ENCODE assay signal across 8 cellular contexts in the genomic region with DNA sequence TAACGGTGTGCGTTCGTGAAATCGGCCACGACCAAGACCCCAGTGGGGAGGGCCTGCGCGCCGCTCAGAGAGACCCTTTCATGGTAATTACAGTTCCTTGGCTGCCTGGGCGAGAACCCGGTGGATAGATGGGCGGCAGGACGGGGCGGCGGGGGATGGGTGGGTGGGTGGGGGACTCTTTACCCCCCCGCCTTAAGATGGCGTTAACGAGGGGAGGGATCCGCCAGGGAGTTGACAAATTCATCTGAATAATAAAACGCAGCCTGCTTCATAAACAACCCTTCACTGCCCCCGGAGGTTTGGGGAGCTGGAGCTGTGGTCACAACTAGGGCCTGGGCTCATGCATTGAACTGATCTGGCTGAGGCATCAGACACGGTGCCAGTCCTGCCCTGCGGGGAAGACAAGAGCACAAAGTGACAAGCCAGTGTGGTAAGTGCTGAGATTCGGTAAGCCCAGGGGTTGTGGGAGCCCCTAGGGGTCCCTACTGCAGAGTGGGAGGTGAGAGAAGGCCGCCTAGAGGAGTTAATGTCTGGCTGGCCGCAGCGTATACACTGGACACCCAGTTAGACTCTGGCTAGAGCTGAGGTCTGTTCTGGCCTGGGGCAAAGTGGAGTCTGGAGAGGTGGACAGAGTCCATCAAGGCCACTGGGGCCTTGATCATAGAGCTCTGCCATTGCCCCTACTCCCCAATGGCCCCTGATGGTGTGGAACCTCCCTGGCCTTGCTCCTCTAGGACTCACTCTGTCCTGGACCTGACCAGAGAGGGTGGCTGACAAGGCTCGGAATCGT. TPM values are rescaled to one million over a fixed set of nuclear protein-coding genes. Genes with fewer than 3 reads are reported as not detected.
DNase-seq lines count a peak whose midpoint lies in the region; ATAC-seq, FAIRE-seq and TF ChIP-seq lines count a peak whose summit lies in the region.

No MANE protein-coding gene starts in this region.

- no peak overlapping the region for H3K4me3 ChIP-seq in CD4-positive, CD25-positive, alpha-beta regulatory T cell (ENCODE audit: low read depth, low read length)
- 0 out of 2 replicates have a peak overlapping the region, but pooled peaks have one; percentile 25 for H3K4me3 ChIP-seq in MM.1S (ENCODE audit: low read length)
- H3K4me3 ChIP-seq in bronchial epithelial cell (ENCODE audit: low read depth, low read length) = peak overlapping the region; percentile 58
- H3K4me3 ChIP-seq in right lobe of liver = peak overlapping the region; percentile 62 to 70 (median 67)
- peak overlapping the region; percentile 47 for H3K4me3 ChIP-seq in thymus (ENCODE audit: low read length)

- ATAC-seq in CD4-positive, CD25-positive, alpha-beta regulatory T cell (ENCODE audit: low read depth in 2 of 2) = no peak
- ATAC-seq in right lobe of liver (no peak), GM21528 (IDR thresholded peaks at IDR 0.05; ENCODE audit: low FRiP score, unreplicated experiment) (no peak), GM18861 (IDR thresholded peaks at IDR 0.05; ENCODE audit: unreplicated experiment) (no peak), HG03439 (IDR thresholded peaks at IDR 0.05; ENCODE audit: unreplicated experiment) (no peak)

- TF ChIP-seq CTCF in MM.1S (IDR thresholded peaks at IDR 0.05; ENCODE audit: low read length) (no peak), bronchial epithelial cell (IDR thresholded peaks at IDR 0.05; ENCODE audit: insufficient read depth, low read length, severe bottlenecking) (no peak), right lobe of liver (IDR thresholded peaks at IDR 0.05) (no peak)

- H3K36me3 Mint-ChIP-seq in CD4-positive, CD25-positive, alpha-beta regulatory T cell = no peaks in the 10 kb centered on the region

- no peak for DNase-seq in CD4-positive, CD25-positive, alpha-beta regulatory T cell
- no peak for DNase-seq in MM.1S
- no peak for DNase-seq in bronchial epithelial cell (ENCODE audit: low read depth)
- no peak for DNase-seq in right lobe of liver

- peak overlapping the region in 3 of 4 donors; percentile 41 to 69 (median 48) for H3K4me3 Mint-ChIP-seq in CD4-positive, CD25-positive, alpha-beta regulatory T cell

- peaks cover 68% of the 10 kb centered on the region for H3K27me3 Mint-ChIP-seq in CD4-positive, CD25-positive, alpha-beta regulatory T cell

- H3K79me2 ChIP-seq in MM.1S (ENCODE audit: low read length) = no peaks in the 10 kb centered on the region

- no peaks in the 10 kb centered on the region for H3K36me3 ChIP-seq in CD4-positive, CD25-positive, alpha-beta regulatory T cell (ENCODE audit: control insufficient read depth, insufficient read depth, low read length)
- H3K36me3 ChIP-seq in MM.1S (replicated peaks; ENCODE audit: insufficient read depth, low read length) = no peaks in the 10 kb centered on the region
- no peaks in the 10 kb centered on the region for H3K36me3 ChIP-seq in bronchial epithelial cell (ENCODE audit: control insufficient read depth, insufficient read depth, low read length)
- no peaks in the 10 kb centered on the region for H3K36me3 ChIP-seq in right lobe of liver
- H3K36me3 ChIP-seq in thymus (ENCODE audit: control insufficient read depth, insufficient read depth) = no peaks in the 10 kb centered on the region

- H3F3A ChIP-seq in MM.1S (ENCODE audit: insufficient read depth, low read length) = no peaks in the 10 kb centered on the region

- H3K27ac ChIP-seq in CD4-positive, CD25-positive, alpha-beta regulatory T cell (ENCODE audit: insufficient read depth, low read length, poor library complexity, severe bottlenecking) = no peak overlapping the region
- no peak overlapping the region for H3K27ac ChIP-seq in MM.1S (ENCODE audit: low read length)
- H3K27ac ChIP-seq in right lobe of liver = peak overlapping the region; percentile 62 to 73 (median 67)
- H3K27ac ChIP-seq in thymus (ENCODE audit: low read depth) = peak overlapping the region; percentile 79

- no peaks in the 10 kb centered on the region for H3K9me3 ChIP-seq in CD4-positive, CD25-positive, alpha-beta regulatory T cell (ENCODE audit: control insufficient read depth in 2 of 2, low read length in 2 of 2)
- no peaks in the 10 kb centered on the region for H3K9me3 ChIP-seq in MM.1S (replicated peaks; ENCODE audit: insufficient read depth, low read length)
- no peaks in the 10 kb centered on the region for H3K9me3 ChIP-seq in right lobe of liver
- no peaks in the 10 kb centered on the region for H3K9me3 ChIP-seq in thymus (ENCODE audit: control insufficient read depth)

- peak overlapping the region; percentile 39; the same call in 1 of the 2 replicates for H3K4me2 ChIP-seq in MM.1S (ENCODE audit: low read depth, low read length)

- no peaks in the 10 kb centered on the region for H4K20me1 ChIP-seq in MM.1S (ENCODE audit: insufficient read depth, low read length)

- peaks cover 0 to 4% (median 0%) of the 10 kb centered on the region in 7 donors for H3K9me3 Mint-ChIP-seq in CD4-positive, CD25-positive, alpha-beta regulatory T cell

- 0 out of 2 replicates have a peak overlapping the region, but pooled peaks have one; percentile 31 for H2AFZ ChIP-seq in MM.1S (ENCODE audit: low read length)

- H3K9me2 ChIP-seq in MM.1S (replicated peaks; ENCODE audit: insufficient read depth, low read length) = no peaks in the 10 kb centered on the region

- H3K9ac ChIP-seq in MM.1S (ENCODE audit: low read length) = no peak overlapping the region

- no peak for TF ChIP-seq POLR2A in right lobe of liver (IDR thresholded peaks at IDR 0.05)

- H3K4me1 ChIP-seq in CD4-positive, CD25-positive, alpha-beta regulatory T cell (ENCODE audit: control insufficient read depth, insufficient read depth, low read length, poor library complexity, severe bottlenecking) = peaks cover 10% of the 10 kb centered on the region
- no peaks in the 10 kb centered on the region for H3K4me1 ChIP-seq in MM.1S (ENCODE audit: low read length)
- peaks cover 0 to 17% (median 0%) of the 10 kb centered on the region in 4 donors for H3K4me1 ChIP-seq in right lobe of liver
- no peaks in the 10 kb centered on the region for H3K4me1 ChIP-seq in thymus (ENCODE audit: control insufficient read depth, insufficient read depth, low read length)

- peaks cover 0 to 11% (median 3%) of the 10 kb centered on the region in 4 donors for H3K4me1 Mint-ChIP-seq in CD4-positive, CD25-positive, alpha-beta regulatory T cell

- intact Hi-C loops in right lobe of liver (cut with DNase I) = no loop called here

- no peak overlapping the region for H3K27ac Mint-ChIP-seq in CD4-positive, CD25-positive, alpha-beta regulatory T cell

- peaks cover 13% of the 10 kb centered on the region for H3K27me3 ChIP-seq in CD4-positive, CD25-positive, alpha-beta regulatory T cell (ENCODE audit: control insufficient read depth, insufficient read depth, low read length)
- H3K27me3 ChIP-seq in MM.1S (replicated peaks; ENCODE audit: insufficient read depth, low read length) = peaks cover 10% of the 10 kb centered on the region
- H3K27me3 ChIP-seq in bronchial epithelial cell (ENCODE audit: control insufficient read depth, insufficient read depth, low read length) = peaks cover 2% of the 10 kb centered on the region
- H3K27me3 ChIP-seq in right lobe of liver = no peaks in the 10 kb centered on the region
- H3K27me3 ChIP-seq in thymus (ENCODE audit: control insufficient read depth, insufficient read depth) = peaks cover 36% of the 10 kb centered on the region

- no peak for FAIRE-seq in bronchial epithelial cell (lab: Jason Lieb, UNC)

- 29% methylated on average over 11 of the region's 28 CpGs for WGBS in right lobe of liver (ENCODE audit: insufficient coverage, low coverage, low lambda C conversion rate, missing lambda C conversion rate)
- WGBS in thymus = 38% methylated on average over 28 of the region's 28 CpGs

RNA-seq across cellular contexts. Expression of gene MRAS, which starts 0.8 kb away (rescaled TPM):
- not detected for total RNA-seq in CD4-positive, CD25-positive, alpha-beta regulatory T cell
- polyA plus RNA-seq in CD4-positive, CD25-positive, alpha-beta regulatory T cell = not detected
- 2.9 and 3.2 TPM in 2 replicates for total RNA-seq in bronchial epithelial cell
- total RNA-seq in right lobe of liver = 1 to 10 TPM; 2.5 to 7.9 (median 6.9) TPM
- polyA plus RNA-seq in thymus = 11.7 TPM

RNA-seq across cellular contexts. Expression of gene NME9, which starts 19.5 kb away (rescaled TPM):
- not detected for total RNA-seq in CD4-positive, CD25-positive, alpha-beta regulatory T cell
- polyA plus RNA-seq in CD4-positive, CD25-positive, alpha-beta regulatory T cell = 1 to 10 TPM in 1 of 4 donors, under 1 TPM in 3; 0.33 to 1.3 (median 0.71) TPM
- total RNA-seq in bronchial epithelial cell (under 0.01 TPM in 1 of 2 replicates, not detected in the other), right lobe of liver (not detected)
- polyA plus RNA-seq in thymus = 1.5 TPM

Comparison
In these comparisons a context has a peak if more than half of its experiments do, and no peak if none do; other contexts are left out.
1. H3K27ac ChIP-seq: peak in right lobe of liver (3 of 3) and thymus (single experiment); none in CD4-positive, CD25-positive, alpha-beta regulatory T cell (single experiment) and MM.1S (single experiment).